Comparison of ENCODE assay signal across 8 cellular contexts in genomic region chr12:106138279-106138645, GRCh38. TPM values are rescaled to one million over a fixed set of nuclear protein-coding genes. Genes with fewer than 3 reads are reported as not detected.
DNase-seq lines count a peak whose midpoint lies in the region; ATAC-seq and TF ChIP-seq lines count a peak whose summit lies in the region.

No MANE protein-coding gene starts in this region.

- H3K9me3 ChIP-seq in CD4-positive, alpha-beta T cell (ENCODE audit: control insufficient read depth, low read length), result no peaks in the 10 kb centered on the region
- no peaks in the 10 kb centered on the region for H3K9me3 ChIP-seq in endodermal cell (ENCODE audit: control insufficient read depth, low read length)

- H3K9me3 Mint-ChIP-seq in CD4-positive, alpha-beta T cell, result no peaks in the 10 kb centered on the region
- H3K9me3 Mint-ChIP-seq in endodermal cell, result no peaks in the 10 kb centered on the region
- H3K9me3 Mint-ChIP-seq in nephron progenitor cell, result no peaks in the 10 kb centered on the region

- intact Hi-C loops in CD4-positive, alpha-beta T cell (cut with DNase I, micrococcal nuclease), result loop anchor here in 1 of 2 experiments (5.0 kb wide), 1 partner anchor 1936 kb away; no protein-coding TSS in a partner anchor

- CTCF ChIA-PET in CD4-positive, alpha-beta T cell (lab: Charles Lee), result no interaction called here

- ATAC-seq in CD4-positive, alpha-beta T cell (ENCODE audit: poor library complexity), result no peak
- no peak for ATAC-seq in GM19397 (IDR thresholded peaks at IDR 0.05; ENCODE audit: unreplicated experiment)
- no peak for ATAC-seq in GM21447 (IDR thresholded peaks at IDR 0.05; ENCODE audit: unreplicated experiment)

- no peak overlapping the region for H3K27ac ChIP-seq in CD4-positive, alpha-beta T cell (ENCODE audit: low read depth, low read length)
- H3K27ac ChIP-seq in endodermal cell (ENCODE audit: low read depth, low read length), result peak overlapping the region; percentile 97

- H3K27me3 ChIP-seq in CD4-positive, alpha-beta T cell (ENCODE audit: control insufficient read depth, insufficient read depth, low read length), result peaks cover 59% of the 10 kb centered on the region
- no peaks in the 10 kb centered on the region for H3K27me3 ChIP-seq in endodermal cell (ENCODE audit: control insufficient read depth, insufficient read depth, low read length, poor library complexity, severe bottlenecking)

- 0% methylated on average over 19 to 31 of the region's 31 CpGs for WGBS in endodermal cell (ENCODE audit: insufficient coverage in 1 of 2, insufficient read length in 1 of 2), 2 experiments

- no peak overlapping the region for H3K27ac Mint-ChIP-seq in CD4-positive, alpha-beta T cell
- H3K27ac Mint-ChIP-seq in endodermal cell, result peak overlapping the region; percentile 87
- peak overlapping the region; percentile 94 for H3K27ac Mint-ChIP-seq in nephron progenitor cell

- peaks cover 20% of the 10 kb centered on the region for H3K36me3 ChIP-seq in endodermal cell (ENCODE audit: control insufficient read depth, insufficient read depth, low read length)

- no peaks in the 10 kb centered on the region for H3K36me3 Mint-ChIP-seq in CD4-positive, alpha-beta T cell (ENCODE audit: low read depth)
- no peaks in the 10 kb centered on the region for H3K36me3 Mint-ChIP-seq in endodermal cell (ENCODE audit: low read depth)
- no peaks in the 10 kb centered on the region for H3K36me3 Mint-ChIP-seq in nephron progenitor cell (ENCODE audit: low read depth)

- H3K4me3 Mint-ChIP-seq in CD4-positive, alpha-beta T cell, result peak overlapping the region; percentile 78
- peak overlapping the region; percentile 78 for H3K4me3 Mint-ChIP-seq in endodermal cell
- peak overlapping the region; percentile 100 for H3K4me3 Mint-ChIP-seq in nephron progenitor cell

- no peak for TF ChIP-seq CTCF in CD4-positive, alpha-beta T cell (IDR thresholded peaks at IDR 0.05)
- TF ChIP-seq CTCF in endodermal cell (conservative IDR thresholded peaks at IDR 0.05), result no peak
- no peak for TF ChIP-seq CTCF in nephron progenitor cell (IDR thresholded peaks at IDR 0.05)
- TF ChIP-seq CTCF in GM10266 (IDR thresholded peaks at IDR 0.05; ENCODE audit: control insufficient read depth, insufficient read depth, low read depth, missing control alignments), result no peak

- H3K9ac ChIP-seq in endodermal cell (ENCODE audit: extremely low read depth, low read length, poor library complexity, severe bottlenecking), result peak overlapping the region; percentile 93

- peaks cover 85% of the 10 kb centered on the region for H3K27me3 Mint-ChIP-seq in CD4-positive, alpha-beta T cell
- peaks cover 2% of the 10 kb centered on the region for H3K27me3 Mint-ChIP-seq in endodermal cell (ENCODE audit: insufficient read depth)
- no peaks in the 10 kb centered on the region for H3K27me3 Mint-ChIP-seq in nephron progenitor cell (ENCODE audit: low read depth, poor library complexity)

- POLR2A ChIA-PET in CD4-positive, alpha-beta T cell (lab: Charles Lee), result interaction anchor here (0.5 kb wide), 1 partner anchor 90 kb away, joined by 3 read pairs; no protein-coding TSS in a partner anchor

- H3K4me1 Mint-ChIP-seq in CD4-positive, alpha-beta T cell (ENCODE audit: low read depth), result peaks cover 14% of the 10 kb centered on the region
- H3K4me1 Mint-ChIP-seq in endodermal cell, result peaks cover 57% of the 10 kb centered on the region
- peaks cover 79% of the 10 kb centered on the region for H3K4me1 Mint-ChIP-seq in nephron progenitor cell

- no peak for DNase-seq in CD4-positive, alpha-beta T cell
- DNase-seq in NCI-H69 (lab: John Stamatoyannopoulos, UW) (peak; percentile 74), endodermal cell (peak; percentile 80), nephron progenitor cell (no peak), GM10266 (ENCODE audit: extremely low spot score) (no peak), RKO (ENCODE audit: low spot score) (no peak)

- peak overlapping the region; percentile 98 for H3K4me3 ChIP-seq in endodermal cell (ENCODE audit: low read length)

- H3K4me1 ChIP-seq in endodermal cell (ENCODE audit: control insufficient read depth, insufficient read depth, low read length), result peaks cover 19% of the 10 kb centered on the region

RNA-seq across cellular contexts. Expression of gene NUAK1, which starts 0.5 kb away (rescaled TPM):
- total RNA-seq in CD4-positive, alpha-beta T cell, result under 1 TPM in 1 of 2 experiments, not detected in 1; 0.16 TPM
- total RNA-seq in endodermal cell, result 10 to 100 TPM; 14.0 to 16.8 TPM
- polyA plus RNA-seq in endodermal cell (2013, experiment 1 of 2), result 29.7 TPM
- polyA plus RNA-seq in endodermal cell (2013, experiment 2 of 2), result 27.3 TPM

Comparison
In these comparisons a context has a peak if more than half of its experiments do, and no peak if none do; other contexts are left out.
1. DNase-seq: peak in NCI-H69 (single experiment) and endodermal cell (single experiment); none in CD4-positive, alpha-beta T cell (0 of 10), nephron progenitor cell (single experiment), GM10266 (single experiment) and RKO (single experiment).
2. RNA of gene NUAK1, which starts 0.5 kb away (total RNA-seq): 14.0 to 16.8 TPM in endodermal cell; 0.16 TPM in CD4-positive, alpha-beta T cell; every median in the first group is over 10 times any median in the second.
3. Peak in every context shown above with its lines, with median percentiles within 50 percentile points of each other: H3K4me3 Mint-ChIP-seq.